ENCODE assay signal across 3 cellular contexts in the genomic region with DNA sequence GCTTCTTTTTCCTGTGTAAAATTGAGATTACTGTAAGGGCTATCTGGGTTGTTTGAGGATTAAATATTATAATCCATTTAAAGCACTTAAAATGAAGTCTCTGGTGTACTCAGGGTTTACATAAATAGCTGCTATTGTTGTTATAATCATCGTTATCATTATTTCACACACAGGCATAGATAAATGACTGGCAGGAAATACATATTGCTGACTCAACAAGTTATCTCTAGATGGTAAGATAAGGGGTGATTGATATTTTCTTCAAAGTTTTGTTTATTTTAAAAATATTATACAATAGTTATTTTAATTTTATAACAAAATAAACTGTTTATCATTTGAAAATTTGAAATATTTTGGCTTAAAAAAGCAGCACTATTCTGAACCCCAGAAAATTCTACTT.
TF ChIP-seq lines count a peak whose summit lies in the region.

No MANE protein-coding gene starts in this region.

TF ChIP-seq in A549, 52 proteins besides CTCF, POLR2A, EP300 and RAD21:
- TF ChIP-seq TP53 (CRISPR knock-in tag; IDR thresholded peaks at IDR 0.05) (no peak), KDM1A (IDR thresholded peaks at IDR 0.05; ENCODE audit: low read depth) (no peak), ESRRA (IDR thresholded peaks at IDR 0.05; ENCODE audit: borderline replicate concordance, low read length) (no peak), ZSCAN20 (CRISPR knock-in tag; IDR thresholded peaks at IDR 0.05) (no peak), SREBF2 (IDR thresholded peaks at IDR 0.05) (no peak), RCOR1 (IDR thresholded peaks at IDR 0.05; ENCODE audit: low read depth, low read length) (no peak), MAFK (IDR thresholded peaks at IDR 0.05; ENCODE audit: partially characterized antibody) (peak; percentile 60)

TF ChIP-seq in IMR-90, 13 proteins besides CTCF, POLR2A, EP300 and RAD21:
- TF ChIP-seq MAFK (IDR thresholded peaks at IDR 0.05; ENCODE audit: low read depth, low read length) (peak; percentile 93), SMC3 (IDR thresholded peaks at IDR 0.05; ENCODE audit: low read depth, low read length) (no peak)

TF ChIP-seq in H1, 55 proteins besides CTCF, POLR2A, EP300 and RAD21:
- no peak for TF ChIP-seq RBBP5 (IDR thresholded peaks at IDR 0.05; ENCODE audit: borderline replicate concordance, low read depth, low read length)
- TF ChIP-seq MAFK (IDR thresholded peaks at IDR 0.05; ENCODE audit: low read depth, low read length): peak; percentile 49; the same call in 1 of the 2 replicates
